In the genomic region with DNA sequence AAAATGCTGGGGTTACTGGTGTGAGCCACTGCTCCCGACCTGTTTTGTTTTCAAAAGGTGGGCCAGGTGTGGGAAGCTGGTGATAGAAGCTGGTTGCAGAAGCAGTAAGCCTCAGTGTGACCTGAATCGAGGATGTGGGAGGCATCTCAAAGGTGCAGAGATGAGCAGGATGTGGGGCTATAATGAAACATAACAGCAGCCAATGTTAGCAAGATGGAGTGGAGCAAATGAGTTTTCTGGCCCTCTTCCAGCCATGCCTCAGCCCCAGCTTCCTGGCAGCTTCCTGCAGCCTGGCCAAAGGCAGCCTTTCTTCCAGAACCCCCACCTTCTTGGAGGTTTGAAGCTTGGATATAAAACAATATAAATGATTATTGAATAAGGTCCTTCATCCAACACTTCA, we compare ENCODE assay signal across 9 cellular contexts.
DNase-seq lines count a peak whose midpoint lies in the region; TF ChIP-seq lines count a peak whose summit lies in the region.
"Had no signal": no experiment of that assay in that cellular context is flagged by ENCODE, and none has a peak within 500 bp of the region (broad histone marks: within the 10 kb centered on the region; RNA-seq: fewer than 3 reads in every experiment).

No MANE protein-coding gene starts in this region.

- H2AK5ac ChIP-seq in trophoblast cell (ENCODE audit: low read length), result no peak overlapping the region

- H3K27ac ChIP-seq in testis (peak overlapping the region in 1 of 2 donors; percentile 25), trophoblast cell (ENCODE audit: low read depth, low read length) (no peak overlapping the region)
- H3K27ac ChIP-seq: neutrophil had no signal

- peak; percentile 27 for DNase-seq in NCI-H1092 treated with DMSO at 0.1 percent for 48 hours (lab: John Stamatoyannopoulos, UW)
- no peak for DNase-seq in NCI-H1092 (lab: John Stamatoyannopoulos, UW)
- DNase-seq in activated CD4-positive, alpha-beta T cell treated with anti-CD3 and anti-CD28 coated beads for 4 hours, result peak; percentile 29 to 39
- DNase-seq in astrocyte of the hippocampus (ENCODE audit: low read depth, low spot score), result peak; percentile 23
- peak; percentile 48 for DNase-seq in stimulated activated CD8-positive, alpha-beta memory T cell treated with anti-CD3 and anti-CD28 coated beads, Interleukin-4, amount 100 ng/mL, for 48 hours
- DNase-seq in testis, result no peak
- no peak for DNase-seq in trophoblast cell
- DNase-seq in SHP77 treated with DMSO at 0.1 percent for 48 hours (lab: John Stamatoyannopoulos, UW), result no peak

- H2BK12ac ChIP-seq in trophoblast cell (ENCODE audit: low read length), result no peak overlapping the region

- no peak overlapping the region for H2BK120ac ChIP-seq in trophoblast cell (ENCODE audit: insufficient read depth, low read length, poor library complexity)

- no peak overlapping the region for H3K14ac ChIP-seq in trophoblast cell (ENCODE audit: low read length)

- H3K9me3 ChIP-seq in testis (no peaks in the 10 kb centered on the region), trophoblast cell (ENCODE audit: insufficient read depth, low read depth, low read length) (no peaks in the 10 kb centered on the region)
- H3K9me3 ChIP-seq: neutrophil had no signal

- H4K12ac ChIP-seq in trophoblast cell (ENCODE audit: low read depth, low read length), result no peak overlapping the region

- H3K4me3 ChIP-seq in testis, result no peak overlapping the region
- no peak overlapping the region for H3K4me3 ChIP-seq in trophoblast cell (ENCODE audit: low read depth, low read length)

- no peak overlapping the region for H3K4ac ChIP-seq in trophoblast cell (ENCODE audit: low read depth, low read length)

- H3K18ac ChIP-seq in trophoblast cell (ENCODE audit: low read length), result no peak overlapping the region

- TF ChIP-seq POLR2A in testis (IDR thresholded peaks at IDR 0.05), result no peak

- H3K23ac ChIP-seq in trophoblast cell (ENCODE audit: low read length), result no peak overlapping the region

- no peaks in the 10 kb centered on the region for H3K79me1 ChIP-seq in trophoblast cell (ENCODE audit: low read length)

- H3K79me2 ChIP-seq in trophoblast cell (ENCODE audit: control insufficient read depth, insufficient read depth, low read length, poor library complexity), result no peaks in the 10 kb centered on the region

- H3K36me3 ChIP-seq in testis (ENCODE audit: low read depth, missing control alignments) (no peaks in the 10 kb centered on the region), trophoblast cell (ENCODE audit: control insufficient read depth in 1 of 2, insufficient read depth in 2 of 2, low read length in 2 of 2) (no peaks in the 10 kb centered on the region)
- H3K36me3 ChIP-seq: neutrophil had no signal

- peaks cover 22% of the 10 kb centered on the region for H3K4me1 ChIP-seq in testis
- no peaks in the 10 kb centered on the region for H3K4me1 ChIP-seq in trophoblast cell (ENCODE audit: control insufficient read depth in 1 of 2, insufficient read depth in 2 of 2, low read length in 2 of 2)

- TF ChIP-seq CTCF in testis (IDR thresholded peaks at IDR 0.05), result no peak

- H3K27me3 ChIP-seq in testis (no peaks in the 10 kb centered on the region), trophoblast cell (ENCODE audit: insufficient read depth, low read length) (no peaks in the 10 kb centered on the region)
- H3K27me3 ChIP-seq: neutrophil had no signal

- WGBS in testis, 2 donors, result 80 to 82% methylated on average over 2 of the region's 2 CpGs
- WGBS in trophoblast cell (ENCODE audit: extremely low coverage, insufficient coverage, insufficient read length), result no CpG with 5 or more reads among the region's 2 CpGs

- H3K9ac ChIP-seq in trophoblast cell (ENCODE audit: low read length), result no peak overlapping the region

- intact Hi-C loops in testis (cut with DNase I; ENCODE audit: low total_unique reads), result no loop called here

- H2BK5ac ChIP-seq in trophoblast cell (ENCODE audit: low read depth, low read length, poor library complexity), result no peak overlapping the region

- no peak overlapping the region for H2AFZ ChIP-seq in trophoblast cell (ENCODE audit: insufficient read depth, low read length, poor library complexity)

- no peak overlapping the region for H3K4me2 ChIP-seq in trophoblast cell (ENCODE audit: low read length)

- no peak overlapping the region for H4K91ac ChIP-seq in trophoblast cell (ENCODE audit: low read depth, low read length)

- no peak overlapping the region for H4K8ac ChIP-seq in trophoblast cell (ENCODE audit: low read depth, low read length)

Comparison
In these comparisons a context has a peak if more than half of its experiments do, and no peak if none do; other contexts are left out.
1. DNase-seq: peak in NCI-H1092 treated with DMSO at 0.1 percent for 48 hours (single experiment), activated CD4-positive, alpha-beta T cell treated with anti-CD3 and anti-CD28 coated beads for 4 hours (2 of 2), astrocyte of the hippocampus (single experiment) and stimulated activated CD8-positive, alpha-beta memory T cell treated with anti-CD3 and anti-CD28 coated beads, Interleukin-4, amount 100 ng/mL, for 48 hours (single experiment); none in NCI-H1092 (single experiment), testis (single experiment), trophoblast cell (0 of 2) and SHP77 treated with DMSO at 0.1 percent for 48 hours (single experiment).